Comparison of ENCODE assay signal across 2 cellular contexts in genomic region chr1:164953095-164953494, GRCh38.
TF ChIP-seq lines count a peak whose summit lies in the region.

No MANE protein-coding gene starts in this region.

TF ChIP-seq in liver, 16 proteins besides CTCF, POLR2A, EP300 and RAD21 (continued from another document):
- TF ChIP-seq, protein P1, sequence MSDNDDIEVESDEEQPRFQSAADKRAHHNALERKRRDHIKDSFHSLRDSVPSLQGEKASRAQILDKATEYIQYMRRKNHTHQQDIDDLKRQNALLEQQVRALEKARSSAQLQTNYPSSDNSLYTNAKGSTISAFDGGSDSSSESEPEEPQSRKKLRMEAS (IDR thresholded peaks at IDR 0.05) = no peak
- TF ChIP-seq TAF1 (conservative IDR thresholded peaks at IDR 0.05) (no peak), NR2F2 (IDR thresholded peaks at IDR 0.05) (no peak), RXRA (IDR thresholded peaks at IDR 0.05) (no peak), YY1 (IDR thresholded peaks at IDR 0.05) (no peak), HNF4G (IDR thresholded peaks at IDR 0.05) (no peak), FOXA2 (IDR thresholded peaks at IDR 0.05) (no peak), HNF4A (conservative IDR thresholded peaks at IDR 0.05) (no peak), JUND (IDR thresholded peaks at IDR 0.05) (no peak)
- TF ChIP-seq, protein P2, sequence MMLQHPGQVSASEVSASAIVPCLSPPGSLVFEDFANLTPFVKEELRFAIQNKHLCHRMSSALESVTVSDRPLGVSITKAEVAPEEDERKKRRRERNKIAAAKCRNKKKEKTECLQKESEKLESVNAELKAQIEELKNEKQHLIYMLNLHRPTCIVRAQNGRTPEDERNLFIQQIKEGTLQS (IDR thresholded peaks at IDR 0.05) = no peak
- TF ChIP-seq, protein P3, sequence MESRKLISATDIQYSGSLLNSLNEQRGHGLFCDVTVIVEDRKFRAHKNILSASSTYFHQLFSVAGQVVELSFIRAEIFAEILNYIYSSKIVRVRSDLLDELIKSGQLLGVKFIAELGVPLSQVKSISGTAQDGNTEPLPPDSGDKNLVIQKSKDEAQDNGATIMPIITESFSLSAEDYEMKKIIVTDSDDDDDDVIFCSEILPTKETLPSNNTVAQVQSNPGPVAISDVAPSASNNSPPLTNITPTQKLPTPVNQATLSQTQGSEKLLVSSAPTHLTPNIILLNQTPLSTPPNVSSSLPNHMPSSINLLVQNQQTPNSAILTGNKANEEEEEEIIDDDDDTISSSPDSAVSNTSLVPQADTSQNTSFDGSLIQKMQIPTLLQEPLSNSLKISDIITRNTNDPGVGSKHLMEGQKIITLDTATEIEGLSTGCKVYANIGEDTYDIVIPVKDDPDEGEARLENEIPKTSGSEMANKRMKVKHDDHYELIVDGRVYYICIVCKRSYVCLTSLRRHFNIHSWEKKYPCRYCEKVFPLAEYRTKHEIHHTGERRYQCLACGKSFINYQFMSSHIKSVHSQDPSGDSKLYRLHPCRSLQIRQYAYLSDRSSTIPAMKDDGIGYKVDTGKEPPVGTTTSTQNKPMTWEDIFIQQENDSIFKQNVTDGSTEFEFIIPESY (IDR thresholded peaks at IDR 0.05) = no peak

TF ChIP-seq in HepG2, 621 proteins besides CTCF, POLR2A, EP300 and RAD21 (continued from another document):
- TF ChIP-seq PAXIP1 (CRISPR knock-in tag; conservative IDR thresholded peaks at IDR 0.05) = no peak
- TF ChIP-seq ZNF343 (CRISPR knock-in tag; IDR thresholded peaks at IDR 0.05) = no peak
- TF ChIP-seq FOXM1 (CRISPR knock-in tag; IDR thresholded peaks at IDR 0.05) = no peak
- no peak for TF ChIP-seq ZNF605 (CRISPR knock-in tag; IDR thresholded peaks at IDR 0.05)
- TF ChIP-seq ZSCAN9 (CRISPR knock-in tag; IDR thresholded peaks at IDR 0.05; ENCODE audit: borderline replicate concordance) = no peak
